ENCODE assay signal across 34 cellular contexts in the genomic region with DNA sequence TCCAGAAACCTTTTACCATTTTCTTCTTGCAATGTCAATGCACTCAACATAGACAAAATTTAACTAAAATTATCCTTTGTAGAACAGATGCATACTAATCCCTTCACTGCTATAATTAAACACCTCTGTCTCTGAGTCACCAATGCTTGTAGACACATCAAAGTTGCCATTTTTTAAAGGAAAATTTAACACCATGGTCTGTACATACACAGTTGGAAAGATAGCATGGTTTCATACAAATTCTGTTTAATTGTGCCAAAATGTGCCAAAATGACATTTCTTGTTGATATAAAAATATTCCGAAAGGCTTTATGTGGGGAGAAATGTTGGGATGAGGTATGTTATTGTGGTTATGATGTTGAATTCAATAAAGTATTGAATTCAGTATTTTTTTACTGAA.
"Had no signal": no experiment of that assay in that cellular context is flagged by ENCODE, and none has a peak within 500 bp of the region (broad histone marks: within the 10 kb centered on the region; RNA-seq: fewer than 3 reads in every experiment).

No MANE protein-coding gene starts in this region.

- DNase-seq: Karpas-422, Kasumi-1, KG1, MG63, MM.1S, MV-4-11, NCI-H1048, NCI-H1092, NCI-H1092 treated with DMSO at 0.1 percent for 48 hours, NCI-H1105, NCI-H1105 treated with DMSO at 0.1 percent for 48 hours, NCI-H1417, NCI-H1417 treated with DMSO at 0.1 percent for 48 hours, NCI-H1436, NCI-H1436 treated with DMSO at 0.1 percent for 48 hours, NCI-H146, NCI-H1694, NCI-H1694 treated with DMSO at 0.1 percent for 48 hours, NCI-H187, NCI-H187 treated with DMSO at 0.1 percent for 48 hours, NCI-H1930, NCI-H2029, NCI-H2029 treated with DMSO at 0.1 percent for 48 hours, NCI-H2081, NCI-H2081 treated with DMSO at 0.1 percent for 48 hours, NCI-H2107, NCI-H2171, NCI-H2171 treated with DMSO at 0.1 percent for 48 hours, NCI-H2227 treated with DMSO at 0.1 percent for 48 hours, NCI-H226, NCI-H345, NCI-H446, NCI-H446 treated with DMSO at 0.1 percent for 48 hours, NCI-H510A had no signal
